Comparison of ENCODE assay signal across 1 cellular context in the genomic region with DNA sequence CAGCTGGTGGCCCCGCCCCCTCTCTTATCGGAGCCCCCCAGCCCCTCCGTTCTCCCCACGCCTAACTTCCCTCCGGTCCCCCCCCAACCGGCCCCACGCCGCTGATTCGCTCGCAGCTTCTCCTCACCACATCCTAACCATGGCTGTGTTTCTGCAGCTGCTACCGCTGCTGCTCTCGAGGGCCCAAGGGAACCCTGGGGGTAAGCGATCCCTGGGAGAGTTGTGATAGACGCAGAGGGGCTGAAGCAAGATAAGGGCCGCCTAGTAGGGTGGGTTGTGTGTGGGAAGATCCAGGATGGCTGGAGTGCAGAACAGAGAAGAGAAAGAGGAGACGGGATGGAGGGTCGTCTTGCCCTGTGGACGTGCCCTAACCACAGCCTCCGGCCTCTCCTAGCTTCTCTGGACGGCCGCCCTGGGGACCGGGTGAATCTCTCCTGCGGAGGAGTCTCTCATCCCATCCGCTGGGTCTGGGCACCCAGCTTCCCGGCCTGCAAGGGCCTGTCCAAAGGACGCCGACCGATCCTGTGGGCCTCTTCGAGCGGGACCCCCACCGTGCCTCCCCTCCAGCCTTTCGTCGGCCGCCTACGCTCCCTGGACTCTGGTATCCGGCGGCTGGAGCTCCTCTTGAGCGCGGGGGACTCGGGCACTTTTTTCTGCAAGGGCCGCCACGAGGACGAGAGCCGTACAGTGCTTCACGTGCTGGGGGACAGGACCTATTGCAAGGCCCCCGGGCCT.
A peak's percentile ranks its signal among the peaks of the same experiment; 100 is the strongest.
TF ChIP-seq lines count a peak whose summit lies in the region.

A gene with protein sequence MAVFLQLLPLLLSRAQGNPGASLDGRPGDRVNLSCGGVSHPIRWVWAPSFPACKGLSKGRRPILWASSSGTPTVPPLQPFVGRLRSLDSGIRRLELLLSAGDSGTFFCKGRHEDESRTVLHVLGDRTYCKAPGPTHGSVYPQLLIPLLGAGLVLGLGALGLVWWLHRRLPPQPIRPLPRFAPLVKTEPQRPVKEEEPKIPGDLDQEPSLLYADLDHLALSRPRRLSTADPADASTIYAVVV (plus strand): TSS at position 129 of the 735 bp plus-strand sequence. CDS start 11 bp downstream, at position 140.

TF ChIP-seq in K562, 482 proteins besides CTCF, POLR2A, EP300 and RAD21 (continued from another document):
- TF ChIP-seq FIP1L1 (IDR thresholded peaks at IDR 0.05; ENCODE audit: low read depth, low read length, poor library complexity, severe bottlenecking) (peak; percentile 34), YY1 (IDR thresholded peaks at IDR 0.05; ENCODE audit: borderline replicate concordance in 1 of 3, control insufficient read depth in 1 of 3, extremely low read depth in 1 of 3, insufficient read depth in 3 of 3, insufficient read length in 1 of 3, insufficient replicate concordance in 2 of 3, low read depth in 1 of 3, low read length in 2 of 3) (no peak), ZNF561 (CRISPR knock-in tag; conservative IDR thresholded peaks at IDR 0.05) (no peak), LCOR (CRISPR knock-in tag; IDR thresholded peaks at IDR 0.05) (0 out of 2 replicates have a peak, but pooled peaks have one; percentile 41), TAF9B (IDR thresholded peaks at IDR 0.05; ENCODE audit: partially characterized antibody) (no peak), MED1 (CRISPR knock-in tag; IDR thresholded peaks at IDR 0.05; ENCODE audit: borderline replicate concordance) (no peak), RBFOX2 (IDR thresholded peaks at IDR 0.05; ENCODE audit: low read depth, low read length) (peak; percentile 59), ZFX (CRISPR knock-in tag; IDR thresholded peaks at IDR 0.05) (0 out of 2 replicates have a peak, but pooled peaks have one; percentile 43), HNRNPUL1 (IDR thresholded peaks at IDR 0.05; ENCODE audit: low read length) (no peak), RFX1 (IDR thresholded peaks at IDR 0.05) (no peak), FOXP1 (CRISPR knock-in tag; IDR thresholded peaks at IDR 0.05) (no peak), ZNF57 (CRISPR knock-in tag; IDR thresholded peaks at IDR 0.05) (0 out of 2 replicates have a peak, but pooled peaks have one; percentile 35), GATAD2B (IDR thresholded peaks at IDR 0.05; ENCODE audit: borderline replicate concordance) (no peak), PCBP1 (IDR thresholded peaks at IDR 0.05; ENCODE audit: low read depth, low read length, poor library complexity, severe bottlenecking) (peak; percentile 59)
- TF ChIP-seq, protein P1, sequence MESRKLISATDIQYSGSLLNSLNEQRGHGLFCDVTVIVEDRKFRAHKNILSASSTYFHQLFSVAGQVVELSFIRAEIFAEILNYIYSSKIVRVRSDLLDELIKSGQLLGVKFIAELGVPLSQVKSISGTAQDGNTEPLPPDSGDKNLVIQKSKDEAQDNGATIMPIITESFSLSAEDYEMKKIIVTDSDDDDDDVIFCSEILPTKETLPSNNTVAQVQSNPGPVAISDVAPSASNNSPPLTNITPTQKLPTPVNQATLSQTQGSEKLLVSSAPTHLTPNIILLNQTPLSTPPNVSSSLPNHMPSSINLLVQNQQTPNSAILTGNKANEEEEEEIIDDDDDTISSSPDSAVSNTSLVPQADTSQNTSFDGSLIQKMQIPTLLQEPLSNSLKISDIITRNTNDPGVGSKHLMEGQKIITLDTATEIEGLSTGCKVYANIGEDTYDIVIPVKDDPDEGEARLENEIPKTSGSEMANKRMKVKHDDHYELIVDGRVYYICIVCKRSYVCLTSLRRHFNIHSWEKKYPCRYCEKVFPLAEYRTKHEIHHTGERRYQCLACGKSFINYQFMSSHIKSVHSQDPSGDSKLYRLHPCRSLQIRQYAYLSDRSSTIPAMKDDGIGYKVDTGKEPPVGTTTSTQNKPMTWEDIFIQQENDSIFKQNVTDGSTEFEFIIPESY (CRISPR knock-in tag; IDR thresholded peaks at IDR 0.05) = peak; percentile 64; the same call in 1 of the 2 replicates
- TF ChIP-seq, protein P2, sequence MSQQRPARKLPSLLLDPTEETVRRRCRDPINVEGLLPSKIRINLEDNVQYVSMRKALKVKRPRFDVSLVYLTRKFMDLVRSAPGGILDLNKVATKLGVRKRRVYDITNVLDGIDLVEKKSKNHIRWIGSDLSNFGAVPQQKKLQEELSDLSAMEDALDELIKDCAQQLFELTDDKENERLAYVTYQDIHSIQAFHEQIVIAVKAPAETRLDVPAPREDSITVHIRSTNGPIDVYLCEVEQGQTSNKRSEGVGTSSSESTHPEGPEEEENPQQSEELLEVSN (IDR thresholded peaks at IDR 0.05; ENCODE audit: borderline replicate concordance in 1 of 2, extremely low read depth in 1 of 2, insufficient read depth in 1 of 2, insufficient read length in 1 of 2, low read depth in 1 of 2, low read length in 1 of 2, poor library complexity in 1 of 2, severe bottlenecking in 1 of 2) = no peak
